Comparison of ENCODE assay signal across 14 cellular contexts in genomic region chr1:32980080-32980479, GRCh38. TPM values are rescaled to one million over a fixed set of nuclear protein-coding genes. Genes with fewer than 3 reads are reported as not detected.
DNase-seq lines count a peak whose midpoint lies in the region; ATAC-seq lines count a peak whose summit lies in the region.
"Had no signal": no experiment of that assay in that cellular context is flagged by ENCODE, and none has a peak within 500 bp of the region (broad histone marks: within the 10 kb centered on the region; RNA-seq: fewer than 3 reads in every experiment).

No MANE protein-coding gene starts in this region.

- intact Hi-C loops in posterior cingulate gyrus (cut with DNase I) = no loop called here

- no peaks in the 10 kb centered on the region for H3K9me3 Mint-ChIP-seq in activated naive CD8-positive, alpha-beta T cell treated with anti-CD3 and anti-CD28 coated beads for 36 hours
- peaks cover 3% of the 10 kb centered on the region for H3K9me3 Mint-ChIP-seq in activated naive CD8-positive, alpha-beta T cell treated with anti-CD3 and anti-CD28 coated beads, Interleukin-2, amount 50 U/mL, for 24 hours
- no peaks in the 10 kb centered on the region for H3K9me3 Mint-ChIP-seq in memory B cell
- H3K9me3 Mint-ChIP-seq: naive B cell had no signal

- peak overlapping the region; percentile 38 for H3K27ac Mint-ChIP-seq in activated naive CD8-positive, alpha-beta T cell treated with anti-CD3 and anti-CD28 coated beads for 36 hours
- no peak overlapping the region for H3K27ac Mint-ChIP-seq in activated naive CD8-positive, alpha-beta T cell treated with anti-CD3 and anti-CD28 coated beads, Interleukin-2, amount 50 U/mL, for 24 hours
- H3K27ac Mint-ChIP-seq in T-helper 17 cell = peak overlapping the region; percentile 99
- peak overlapping the region; percentile 89 for H3K27ac Mint-ChIP-seq in memory B cell

- peaks cover 31% of the 10 kb centered on the region for H3K4me1 Mint-ChIP-seq in activated naive CD8-positive, alpha-beta T cell treated with anti-CD3 and anti-CD28 coated beads for 36 hours
- H3K4me1 Mint-ChIP-seq in activated naive CD8-positive, alpha-beta T cell treated with anti-CD3 and anti-CD28 coated beads, Interleukin-2, amount 50 U/mL, for 24 hours = peaks cover 52% of the 10 kb centered on the region
- H3K4me1 Mint-ChIP-seq in T-helper 17 cell = peaks cover 37% of the 10 kb centered on the region
- peaks cover 39% of the 10 kb centered on the region for H3K4me1 Mint-ChIP-seq in memory B cell

- no peaks in the 10 kb centered on the region for H3K36me3 Mint-ChIP-seq in activated naive CD8-positive, alpha-beta T cell treated with anti-CD3 and anti-CD28 coated beads for 36 hours
- H3K36me3 Mint-ChIP-seq in activated naive CD8-positive, alpha-beta T cell treated with anti-CD3 and anti-CD28 coated beads, Interleukin-2, amount 50 U/mL, for 24 hours (ENCODE audit: low read depth) = no peaks in the 10 kb centered on the region
- H3K36me3 Mint-ChIP-seq in T-helper 17 cell (ENCODE audit: low read depth) (no peaks in the 10 kb centered on the region), memory B cell (peaks cover 2% of the 10 kb centered on the region)
- H3K36me3 Mint-ChIP-seq: naive B cell had no signal

- no peaks in the 10 kb centered on the region for H3K9me3 ChIP-seq in T-helper 17 cell (ENCODE audit: control insufficient read depth, low read length, poor library complexity, severe bottlenecking)
- H3K9me3 ChIP-seq: testis had no signal

- no peak for ATAC-seq in activated naive CD8-positive, alpha-beta T cell treated with anti-CD3 and anti-CD28 coated beads, Interleukin-2, amount 50 U/mL, for 24 hours
- ATAC-seq in T-helper 17 cell (no peak), memory B cell (ENCODE audit: low read depth) (no peak), HG02763 (IDR thresholded peaks at IDR 0.05; ENCODE audit: unreplicated experiment) (no peak), HG03354 (IDR thresholded peaks at IDR 0.05; ENCODE audit: poor library complexity, severe bottlenecking, unreplicated experiment) (no peak)

- H3K4me3 Mint-ChIP-seq in activated naive CD8-positive, alpha-beta T cell treated with anti-CD3 and anti-CD28 coated beads for 36 hours = no peak overlapping the region
- H3K4me3 Mint-ChIP-seq in activated naive CD8-positive, alpha-beta T cell treated with anti-CD3 and anti-CD28 coated beads, Interleukin-2, amount 50 U/mL, for 24 hours = no peak overlapping the region
- peak overlapping the region; percentile 36 for H3K4me3 Mint-ChIP-seq in T-helper 17 cell
- no peak overlapping the region for H3K4me3 Mint-ChIP-seq in memory B cell

- no peaks in the 10 kb centered on the region for H3K27me3 Mint-ChIP-seq in activated naive CD8-positive, alpha-beta T cell treated with anti-CD3 and anti-CD28 coated beads for 36 hours
- H3K27me3 Mint-ChIP-seq in activated naive CD8-positive, alpha-beta T cell treated with anti-CD3 and anti-CD28 coated beads, Interleukin-2, amount 50 U/mL, for 24 hours = no peaks in the 10 kb centered on the region
- H3K27me3 Mint-ChIP-seq in T-helper 17 cell = no peaks in the 10 kb centered on the region
- no peaks in the 10 kb centered on the region for H3K27me3 Mint-ChIP-seq in memory B cell

- no peak for DNase-seq in activated naive CD8-positive, alpha-beta T cell treated with anti-CD3 and anti-CD28 coated beads for 36 hours
- DNase-seq in activated naive CD8-positive, alpha-beta T cell treated with anti-CD3 and anti-CD28 coated beads, Interleukin-2, amount 50 U/mL, for 24 hours = no peak
- DNase-seq in T-helper 17 cell = no peak
- DNase-seq in memory B cell (ENCODE audit: low spot score in 2 of 2) = no peak
- no peak for DNase-seq in UCSD-AML1 (lab: John Stamatoyannopoulos, UW; ENCODE audit: unreplicated experiment)
- no peak for DNase-seq in posterior cingulate gyrus
- DNase-seq: activated naive CD4-positive, alpha-beta T cell treated with anti-CD3 and anti-CD28 coated beads, Interleukin-2, amount 50 U/mL, for 16 hours; DMS153; NCI-H2029; T1000; testis had no signal

RNA-seq across cellular contexts. Expression of gene RNF19B, which starts 15.5 kb away (rescaled TPM):
- total RNA-seq in activated naive CD8-positive, alpha-beta T cell treated with anti-CD3 and anti-CD28 coated beads for 36 hours = 10 to 100 TPM in 1 of 2 experiments, 1 to 10 TPM in 1; 8.8 to 10.2 TPM
- 10 to 100 TPM; 67.1 to 87.7 TPM for total RNA-seq in T-helper 17 cell

RNA-seq across cellular contexts. Expression of gene AK2, which starts 56.6 kb away (rescaled TPM):
- 100 to 1,000 TPM; 372 to 389 TPM for total RNA-seq in activated naive CD8-positive, alpha-beta T cell treated with anti-CD3 and anti-CD28 coated beads for 36 hours
- total RNA-seq in T-helper 17 cell = 10 to 100 TPM; 51.1 to 61.7 TPM

Comparison
In these comparisons a context has a peak if more than half of its experiments do, and no peak if none do; other contexts are left out.
1. RNA of gene RNF19B, which starts 15.5 kb away (total RNA-seq): 67.1 to 87.7 TPM in T-helper 17 cell; 8.8 to 10.2 TPM in activated naive CD8-positive, alpha-beta T cell treated with anti-CD3 and anti-CD28 coated beads for 36 hours; every median in the first group is over 4 times any median in the second.
2. RNA of gene AK2, which starts 56.6 kb away (total RNA-seq): 372 to 389 TPM in activated naive CD8-positive, alpha-beta T cell treated with anti-CD3 and anti-CD28 coated beads for 36 hours; 51.1 to 61.7 TPM in T-helper 17 cell; every median in the first group is over 4 times any median in the second.